ENCODE assay signal across 7 cellular contexts in the genomic region with DNA sequence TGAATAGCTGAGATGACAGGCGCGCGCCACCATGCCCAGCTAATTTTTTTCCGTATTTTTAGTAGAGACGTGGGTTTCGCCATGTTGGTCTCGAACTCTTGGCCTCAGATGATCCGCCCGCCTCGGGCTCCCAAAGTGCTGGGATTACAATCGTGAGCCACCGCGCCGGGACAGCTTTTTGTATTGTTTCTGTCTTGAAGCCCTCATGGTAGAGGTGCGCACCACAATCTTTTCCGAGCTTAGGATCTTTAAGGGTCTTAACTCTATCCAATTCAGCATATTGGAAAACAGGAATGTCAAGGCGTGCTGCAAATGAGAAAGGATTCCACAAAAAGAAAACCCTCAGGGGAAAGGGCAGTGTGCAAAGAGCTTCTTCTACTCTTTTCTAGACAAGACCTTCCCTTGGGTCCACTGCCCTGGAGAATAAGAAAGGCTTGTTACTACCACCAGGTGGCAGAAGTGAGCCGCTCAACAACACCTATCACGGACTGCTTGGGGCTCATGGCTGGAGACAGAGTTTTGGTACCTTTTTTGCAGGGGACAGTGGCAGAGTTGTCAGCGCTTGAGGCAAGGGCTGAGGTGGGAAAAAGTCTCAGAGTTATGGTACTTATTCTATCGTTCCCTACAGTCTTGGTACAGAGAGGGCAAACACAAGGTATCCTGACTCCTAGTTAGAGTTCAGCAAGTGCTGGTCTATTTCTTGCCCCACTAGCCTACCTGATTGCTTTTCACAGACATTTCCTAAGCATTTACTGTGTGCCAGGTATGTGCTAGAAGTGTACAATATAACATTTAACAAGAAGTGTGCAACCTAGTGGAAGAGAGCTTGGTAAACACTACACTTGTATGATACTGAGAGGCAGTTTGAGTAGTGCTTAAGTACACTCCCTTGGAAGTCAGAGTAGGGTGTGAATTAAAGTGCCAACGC. TPM values are rescaled to one million over a fixed set of nuclear protein-coding genes. Genes with fewer than 3 reads are reported as not detected.
DNase-seq lines count a peak whose midpoint lies in the region; ATAC-seq and TF ChIP-seq lines count a peak whose summit lies in the region.

No MANE protein-coding gene starts in this region.

- POLR2A ChIA-PET in activated CD4-positive, alpha-beta T cell treated with anti-CD3 and anti-CD28 coated beads for 36 hours (lab: Charles Lee), result interaction anchor here (0.5 to 1.5 kb wide), 7 partner anchors 17 to 146 kb away, joined by 3 to 7 read pairs (median 3); a partner anchor contains a TSS

- TF ChIP-seq CTCF in choroid plexus epithelial cell (conservative IDR thresholded peaks at IDR 0.05; ENCODE audit: low read depth, low read length) (peak; percentile 91), left lung (IDR thresholded peaks at IDR 0.05) (peak; percentile 93 to 94)

- no peaks in the 10 kb centered on the region for H3K36me3 Mint-ChIP-seq in activated CD4-positive, alpha-beta T cell treated with anti-CD3 and anti-CD28 coated beads for 36 hours (ENCODE audit: low read depth)

- H3K9me3 Mint-ChIP-seq in activated CD4-positive, alpha-beta T cell treated with anti-CD3 and anti-CD28 coated beads for 36 hours (ENCODE audit: low read depth), result no peaks in the 10 kb centered on the region

- peaks cover 4 to 13% of the 10 kb centered on the region in 2 donors for H3K4me1 ChIP-seq in left lung

- H3K4me1 Mint-ChIP-seq in activated CD4-positive, alpha-beta T cell treated with anti-CD3 and anti-CD28 coated beads for 36 hours, result peaks cover 8% of the 10 kb centered on the region

- peak overlapping the region; percentile 39 to 53 for H3K27ac ChIP-seq in left lung

- H3K4me3 ChIP-seq in choroid plexus epithelial cell (ENCODE audit: low read depth, low read length), result no peak overlapping the region
- H3K4me3 ChIP-seq in left lung, result no peak overlapping the region

- DNase-seq in NCI-H524 treated with DMSO at 0.1 percent for 48 hours (lab: John Stamatoyannopoulos, UW), result peak; percentile 11
- peak; percentile 91 for DNase-seq in activated CD4-positive, alpha-beta T cell treated with anti-CD3 and anti-CD28 coated beads for 36 hours
- DNase-seq in choroid plexus epithelial cell (ENCODE audit: low read depth), result peak; percentile 93
- DNase-seq in left lung, result peak in 1 of 2 donors; percentile 78
- peak; percentile 59 to 75 (median 69) for DNase-seq in stimulated activated CD4-positive, alpha-beta T cell treated with anti-CD3 and anti-CD28 coated beads, TNF-alpha, amount 100 ng/mL, for 1 hour (ENCODE audit: low read depth in 3 of 3, low spot score in 1 of 3)

- H3K27ac Mint-ChIP-seq in activated CD4-positive, alpha-beta T cell treated with anti-CD3 and anti-CD28 coated beads for 36 hours, result peak overlapping the region; percentile 56

- no peaks in the 10 kb centered on the region for H3K27me3 ChIP-seq in left lung

- H3K9me3 ChIP-seq in left lung, result no peaks in the 10 kb centered on the region

- no peaks in the 10 kb centered on the region for H3K36me3 ChIP-seq in left lung

- TF ChIP-seq POLR2A in GM18505 (IDR thresholded peaks at IDR 0.05; ENCODE audit: borderline replicate concordance, extremely low read depth, insufficient read depth, insufficient read length), result no peak

- CTCF ChIA-PET in activated CD4-positive, alpha-beta T cell treated with anti-CD3 and anti-CD28 coated beads for 36 hours (lab: Charles Lee), result interaction anchor here (0.5 to 6.0 kb wide), 51 partner anchors 9 to 216 kb away, joined by 3 to 117 read pairs (median 5); a partner anchor contains a TSS

- no peaks in the 10 kb centered on the region for H3K27me3 Mint-ChIP-seq in activated CD4-positive, alpha-beta T cell treated with anti-CD3 and anti-CD28 coated beads for 36 hours

- no peak overlapping the region for H3K4me3 Mint-ChIP-seq in activated CD4-positive, alpha-beta T cell treated with anti-CD3 and anti-CD28 coated beads for 36 hours

- ATAC-seq in GM18505 (IDR thresholded peaks at IDR 0.05; ENCODE audit: unreplicated experiment), result peak; percentile 59
- peak; percentile 69 for ATAC-seq in HG03378 (IDR thresholded peaks at IDR 0.05; ENCODE audit: unreplicated experiment)
- ATAC-seq in activated CD4-positive, alpha-beta T cell treated with anti-CD3 and anti-CD28 coated beads for 36 hours, result peak; percentile 100
- ATAC-seq in left lung, result peak; percentile 97

- intact Hi-C loops in activated CD4-positive, alpha-beta T cell treated with anti-CD3 and anti-CD28 coated beads for 36 hours (cut with DNase I, micrococcal nuclease), result loop anchor here (1.0 kb wide), 5 partner anchors 28 to 156 kb away; a partner anchor contains a TSS
- intact Hi-C loops in left lung (cut with DNase I), result loop anchor here in 1 of 2 donors (5.0 kb wide), 1 partner anchor 70 kb away; a partner anchor contains a TSS

RNA-seq across cellular contexts. Expression of a gene that starts 16.4 kb away (rescaled TPM):
- not detected for total RNA-seq in activated CD4-positive, alpha-beta T cell treated with anti-CD3 and anti-CD28 coated beads for 36 hours
- under 1 TPM in 1 of 2 donors, not detected in 1; 0.64 TPM for total RNA-seq in left lung

RNA-seq across cellular contexts. Expression of a gene that starts 27.4 kb away (rescaled TPM):
- 10 to 100 TPM; 76.8 to 93.5 TPM for total RNA-seq in activated CD4-positive, alpha-beta T cell treated with anti-CD3 and anti-CD28 coated beads for 36 hours
- 10 to 100 TPM; 69.5 to 78.0 TPM for total RNA-seq in left lung

RNA-seq across cellular contexts. Expression of a gene that starts 31.2 kb away (rescaled TPM):
- total RNA-seq in activated CD4-positive, alpha-beta T cell treated with anti-CD3 and anti-CD28 coated beads for 36 hours, result 10 to 100 TPM; 65.5 to 72.5 TPM
- 10 to 100 TPM; 44.0 to 51.2 TPM for total RNA-seq in left lung

RNA-seq across cellular contexts. Expression of a gene that starts 53.1 kb away (rescaled TPM):
- 10 to 100 TPM; 61.9 to 68.8 TPM for total RNA-seq in activated CD4-positive, alpha-beta T cell treated with anti-CD3 and anti-CD28 coated beads for 36 hours
- 10 to 100 TPM; 27.7 to 45.2 TPM for total RNA-seq in left lung

RNA-seq across cellular contexts. Expression of a gene that starts 57.3 kb away (rescaled TPM):
- total RNA-seq in activated CD4-positive, alpha-beta T cell treated with anti-CD3 and anti-CD28 coated beads for 36 hours, result 100 to 1,000 TPM; 253 to 322 TPM
- 100 to 1,000 TPM; 321 to 370 TPM for total RNA-seq in left lung
